Comparison of ENCODE assay signal across 8 cellular contexts in genomic region chr1:207051615-207051943, GRCh38. TPM values are rescaled to one million over a fixed set of nuclear protein-coding genes. Genes with fewer than 3 reads are reported as not detected.
DNase-seq lines count a peak whose midpoint lies in the region; ATAC-seq lines count a peak whose summit lies in the region.

No MANE protein-coding gene starts in this region.

- peaks cover 9% of the 10 kb centered on the region for H3K27me3 Mint-ChIP-seq in T-helper 2 cell treated with Interferon-gamma antibody and Interleukin-4, amounts not matched to agents 5 μg/mL and 100 μg/mL, for 36 hours (ENCODE audit: low read depth)
- H3K27me3 Mint-ChIP-seq in activated T-helper 17 cell treated with anti-CD3 and anti-CD28 coated beads, Interleukin-2, amount 50 U/mL, for 72 hours, result no peaks in the 10 kb centered on the region
- no peaks in the 10 kb centered on the region for H3K27me3 Mint-ChIP-seq in stimulated activated naive B cell treated with anti-CD40 and anti-IgM and Interleukin-4, amounts not matched to agents 10 μg/mL and 1 μg/mL and 100 μg/mL, for 72 hours

- H3K9me3 Mint-ChIP-seq in T-helper 2 cell treated with Interferon-gamma antibody and Interleukin-4, amounts not matched to agents 5 μg/mL and 100 μg/mL, for 36 hours, result no peaks in the 10 kb centered on the region
- H3K9me3 Mint-ChIP-seq in activated T-helper 17 cell treated with anti-CD3 and anti-CD28 coated beads, Interleukin-2, amount 50 U/mL, for 72 hours, result no peaks in the 10 kb centered on the region
- no peaks in the 10 kb centered on the region for H3K9me3 Mint-ChIP-seq in stimulated activated naive B cell treated with anti-CD40 and anti-IgM and Interleukin-4, amounts not matched to agents 10 μg/mL and 1 μg/mL and 100 μg/mL, for 72 hours

- H3K27me3 ChIP-seq in iPS-18a (ENCODE audit: control insufficient read depth, insufficient read depth, low read length), result no peaks in the 10 kb centered on the region

- no peak overlapping the region for H3K27ac Mint-ChIP-seq in T-helper 2 cell treated with Interferon-gamma antibody and Interleukin-4, amounts not matched to agents 5 μg/mL and 100 μg/mL, for 36 hours
- peak overlapping the region; percentile 99 for H3K27ac Mint-ChIP-seq in activated T-helper 17 cell treated with anti-CD3 and anti-CD28 coated beads, Interleukin-2, amount 50 U/mL, for 72 hours
- H3K27ac Mint-ChIP-seq in stimulated activated naive B cell treated with anti-CD40 and anti-IgM and Interleukin-4, amounts not matched to agents 10 μg/mL and 1 μg/mL and 100 μg/mL, for 72 hours, result no peak overlapping the region

- H3K4me1 ChIP-seq in iPS-18a (ENCODE audit: control insufficient read depth, low read depth, low read length), result peaks cover 11% of the 10 kb centered on the region

- no peak for ATAC-seq in activated T-helper 17 cell treated with anti-CD3 and anti-CD28 coated beads, Interleukin-2, amount 50 U/mL, for 72 hours (replicated peaks)
- ATAC-seq in stimulated activated naive B cell treated with anti-CD40 and anti-IgM and Interleukin-4, amounts not matched to agents 10 μg/mL and 1 μg/mL and 100 μg/mL, for 72 hours (replicated peaks), result no peak
- ATAC-seq in HG03045 (IDR thresholded peaks at IDR 0.05; ENCODE audit: unreplicated experiment) (no peak), HG02852 (IDR thresholded peaks at IDR 0.05; ENCODE audit: unreplicated experiment) (no peak)

- no peak overlapping the region for H3K27ac ChIP-seq in iPS-18a (ENCODE audit: low read length)

- peak overlapping the region; percentile 96 for H3K4me3 ChIP-seq in iPS-18a (ENCODE audit: low read length)

- H3K9me3 ChIP-seq in iPS-18a (ENCODE audit: control insufficient read depth, low read depth, low read length), result no peaks in the 10 kb centered on the region

- no peak for DNase-seq in T-helper 2 cell treated with Interferon-gamma antibody and Interleukin-4, amounts not matched to agents 5 μg/mL and 100 μg/mL, for 36 hours (ENCODE audit: low spot score)
- no peak for DNase-seq in T-helper 2 cell
- no peak for DNase-seq in stimulated activated naive B cell treated with anti-CD40 and anti-IgM and Interleukin-4, amounts not matched to agents 10 μg/mL and 1 μg/mL and 100 μg/mL, for 72 hours
- no peak for DNase-seq in NCI-H146 (lab: John Stamatoyannopoulos, UW)

- H3K36me3 ChIP-seq in iPS-18a (ENCODE audit: control insufficient read depth, low read depth, low read length), result peaks cover 27% of the 10 kb centered on the region

- H3K4me1 Mint-ChIP-seq in T-helper 2 cell treated with Interferon-gamma antibody and Interleukin-4, amounts not matched to agents 5 μg/mL and 100 μg/mL, for 36 hours (ENCODE audit: low read depth), result peaks cover 49% of the 10 kb centered on the region
- peaks cover 28% of the 10 kb centered on the region for H3K4me1 Mint-ChIP-seq in activated T-helper 17 cell treated with anti-CD3 and anti-CD28 coated beads, Interleukin-2, amount 50 U/mL, for 72 hours
- peaks cover 30 to 50% of the 10 kb centered on the region in 2 donors for H3K4me1 Mint-ChIP-seq in stimulated activated naive B cell treated with anti-CD40 and anti-IgM and Interleukin-4, amounts not matched to agents 10 μg/mL and 1 μg/mL and 100 μg/mL, for 72 hours

- H3K36me3 Mint-ChIP-seq in T-helper 2 cell treated with Interferon-gamma antibody and Interleukin-4, amounts not matched to agents 5 μg/mL and 100 μg/mL, for 36 hours (ENCODE audit: low read depth), result peaks cover 24% of the 10 kb centered on the region
- peaks cover 37% of the 10 kb centered on the region for H3K36me3 Mint-ChIP-seq in activated T-helper 17 cell treated with anti-CD3 and anti-CD28 coated beads, Interleukin-2, amount 50 U/mL, for 72 hours (ENCODE audit: low read depth)
- H3K36me3 Mint-ChIP-seq in stimulated activated naive B cell treated with anti-CD40 and anti-IgM and Interleukin-4, amounts not matched to agents 10 μg/mL and 1 μg/mL and 100 μg/mL, for 72 hours, result peaks cover 5 to 6% of the 10 kb centered on the region in 2 donors

- H3K9ac ChIP-seq in iPS-18a (ENCODE audit: low read length), result no peak overlapping the region

- H3K4me3 Mint-ChIP-seq in T-helper 2 cell treated with Interferon-gamma antibody and Interleukin-4, amounts not matched to agents 5 μg/mL and 100 μg/mL, for 36 hours, result peak overlapping the region; percentile 100
- peak overlapping the region; percentile 100 for H3K4me3 Mint-ChIP-seq in activated T-helper 17 cell treated with anti-CD3 and anti-CD28 coated beads, Interleukin-2, amount 50 U/mL, for 72 hours
- H3K4me3 Mint-ChIP-seq in stimulated activated naive B cell treated with anti-CD40 and anti-IgM and Interleukin-4, amounts not matched to agents 10 μg/mL and 1 μg/mL and 100 μg/mL, for 72 hours, result peak overlapping the region; percentile 86 to 92

RNA-seq across cellular contexts. Expression of gene YOD1, which starts 0.6 kb away (rescaled TPM):
- total RNA-seq in activated T-helper 17 cell treated with anti-CD3 and anti-CD28 coated beads, Interleukin-2, amount 50 U/mL, for 72 hours, result 1 to 10 TPM; 6.7 to 7.1 TPM

RNA-seq across cellular contexts. Expression of gene PFKFB2, which starts 1.5 kb away (rescaled TPM):
- total RNA-seq in activated T-helper 17 cell treated with anti-CD3 and anti-CD28 coated beads, Interleukin-2, amount 50 U/mL, for 72 hours, result 1 to 10 TPM in 1 of 2 donors, under 1 TPM in 1; 0.85 to 1.3 TPM

RNA-seq across cellular contexts. Expression of gene C1orf116, which starts 19.0 kb away (rescaled TPM):
- total RNA-seq in activated T-helper 17 cell treated with anti-CD3 and anti-CD28 coated beads, Interleukin-2, amount 50 U/mL, for 72 hours, result not detected

RNA-seq across cellular contexts. Expression of gene C4BPB, which starts 37.1 kb away (rescaled TPM):
- total RNA-seq in activated T-helper 17 cell treated with anti-CD3 and anti-CD28 coated beads, Interleukin-2, amount 50 U/mL, for 72 hours, result 1 to 10 TPM in 1 of 2 donors, under 1 TPM in 1; 0.58 to 2.1 TPM

RNA-seq across cellular contexts. Expression of gene C4BPA, which starts 52.5 kb away (rescaled TPM):
- total RNA-seq in activated T-helper 17 cell treated with anti-CD3 and anti-CD28 coated beads, Interleukin-2, amount 50 U/mL, for 72 hours, result not detected
